In genomic region chr19:38402623-38402966, GRCh38 we compare ENCODE assay signal across 9 cellular contexts. TPM values are rescaled to one million over a fixed set of nuclear protein-coding genes. Genes with fewer than 3 reads are reported as not detected.
DNase-seq lines count a peak whose midpoint lies in the region; ATAC-seq and TF ChIP-seq lines count a peak whose summit lies in the region.
"Had no signal": no experiment of that assay in that cellular context is flagged by ENCODE, and none has a peak within 500 bp of the region (broad histone marks: within the 10 kb centered on the region; RNA-seq: fewer than 3 reads in every experiment).

No MANE protein-coding gene starts in this region.

- H3K27me3 ChIP-seq in KMS-11 (ENCODE audit: insufficient read depth, low read depth) (peaks cover 22% of the 10 kb centered on the region), duodenal mucosa (ENCODE audit: control insufficient read depth in 1 of 2, insufficient read depth in 2 of 2, low read length in 2 of 2) (peaks cover 0 to 6% of the 10 kb centered on the region in 2 donors), ovary (no peaks in the 10 kb centered on the region), adrenal gland (peaks cover 11% of the 10 kb centered on the region)

- H4K20me1 ChIP-seq in KMS-11 (ENCODE audit: insufficient read depth), result no peaks in the 10 kb centered on the region

- DNase-seq in GM12864 (ENCODE audit: low read depth) (no peak), ovary (no peak), adrenal gland (no peak), OCI-M1 (lab: John Stamatoyannopoulos, UW) (no peak)
- DNase-seq in stimulated activated CD4-positive, alpha-beta T cell treated with anti-CD3 and anti-CD28 coated beads, Interleukin-15, amount 100 ng/mL, for 24 hours, result no peak

- H3K4me1 ChIP-seq in KMS-11 (ENCODE audit: low read depth, poor library complexity, severe bottlenecking), result no peaks in the 10 kb centered on the region
- H3K4me1 ChIP-seq in duodenal mucosa (ENCODE audit: control insufficient read depth in 1 of 2, insufficient read depth in 2 of 2, low read length in 2 of 2), result peaks cover 3 to 4% of the 10 kb centered on the region in 2 donors
- H3K4me1 ChIP-seq in ovary (ENCODE audit: insufficient read depth), result no peaks in the 10 kb centered on the region
- H3K4me1 ChIP-seq in adrenal gland (replicated peaks in 1 of 2), result peaks cover 0 to 7% of the 10 kb centered on the region in 2 donors

- TF ChIP-seq POLR2A in ovary (IDR thresholded peaks at IDR 0.05), result no peak
- TF ChIP-seq POLR2A in adrenal gland (IDR thresholded peaks at IDR 0.05), result no peak

- no peaks in the 10 kb centered on the region for H3K79me2 ChIP-seq in KMS-11 (ENCODE audit: insufficient read depth, low read depth)

- TF ChIP-seq CTCF in GM12864 (IDR thresholded peaks at IDR 0.05; ENCODE audit: low read depth, low read length, missing control alignments) (no peak), KMS-11 (conservative IDR thresholded peaks at IDR 0.05; ENCODE audit: low read depth, low read length) (no peak), ovary (IDR thresholded peaks at IDR 0.05) (no peak), adrenal gland (IDR thresholded peaks at IDR 0.05) (no peak)

- H3K4me3 ChIP-seq in GM12864 (ENCODE audit: low read depth, low read length), result peak overlapping the region; percentile 41
- H3K4me3 ChIP-seq in KMS-11 (IDR thresholded peaks at IDR 0.05; ENCODE audit: insufficient read depth, low read depth, low read length), result no peak overlapping the region
- H3K4me3 ChIP-seq in duodenal mucosa (ENCODE audit: low read depth in 1 of 2, low read length in 2 of 2), result peak overlapping the region; percentile 58 to 62
- H3K4me3 ChIP-seq in ovary, result peak overlapping the region; percentile 82
- peak overlapping the region in 1 of 4 donors; percentile 84 for H3K4me3 ChIP-seq in adrenal gland

- H2AFZ ChIP-seq in KMS-11 (ENCODE audit: low read depth), result peak overlapping the region; percentile 96

- TF ChIP-seq EP300 in ovary (IDR thresholded peaks at IDR 0.05), result no peak

- ATAC-seq in GM21528 (IDR thresholded peaks at IDR 0.05; ENCODE audit: low FRiP score, unreplicated experiment), result no peak

- H3K4me2 ChIP-seq in KMS-11, result peak overlapping the region; percentile 47; the same call in 1 of the 2 replicates

- 1 to 3% (median 2%) methylated on average over 18 of the region's 18 CpGs for WGBS in ovary, 3 donors
- 1 to 3% (median 2%) methylated on average over 17 to 18 of the region's 18 CpGs for WGBS in adrenal gland, 4 donors

- intact Hi-C loops in ovary (cut with DNase I), result loop anchor here in 3 of 4 donors (5.0 to 10.0 kb wide), 5 partner anchors 222 to 530 kb away; partner anchors contain the start of genes CCER2 (in 1 of the 3), MRPS12 (in 1 of the 3) and SARS2 (in 1 of the 3)
- intact Hi-C loops in adrenal gland (cut with DNase I), result loop anchor here (5.0 to 10.0 kb wide), 2 partner anchors 232 to 235 kb away; no protein-coding TSS in a partner anchor

- H3K9me3 ChIP-seq in duodenal mucosa (ENCODE audit: control insufficient read depth in 1 of 2, low read length in 2 of 2) (no peaks in the 10 kb centered on the region), ovary (no peaks in the 10 kb centered on the region), adrenal gland (replicated peaks in 1 of 3) (no peaks in the 10 kb centered on the region)

- H3K9ac ChIP-seq in KMS-11 (peak overlapping the region; percentile 28; the same call in 1 of the 2 replicates), duodenal mucosa (ENCODE audit: low read depth in 1 of 2, low read length in 2 of 2) (peak overlapping the region in 1 of 2 donors; percentile 55)

- H3K27ac ChIP-seq in KMS-11, result no peak overlapping the region
- H3K27ac ChIP-seq in duodenal mucosa (ENCODE audit: low read depth, low read length), result no peak overlapping the region
- no peak overlapping the region for H3K27ac ChIP-seq in ovary
- H3K27ac ChIP-seq in adrenal gland, result peak overlapping the region in 1 of 5 donors; percentile 17

- H3K36me3 ChIP-seq in KMS-11 (ENCODE audit: insufficient read depth) (no peaks in the 10 kb centered on the region), duodenal mucosa (ENCODE audit: control insufficient read depth in 1 of 2, insufficient read depth in 2 of 2, low read length in 2 of 2) (peaks cover 4 to 16% of the 10 kb centered on the region in 2 donors), ovary (no peaks in the 10 kb centered on the region), adrenal gland (replicated peaks in 1 of 2) (peaks cover 0 to 17% of the 10 kb centered on the region in 2 donors)

RNA-seq across cellular contexts. Expression of gene FAM98C, which starts 0.3 kb away (rescaled TPM):
- total RNA-seq in ovary, result 10 to 100 TPM; 16.5 to 23.7 (median 20.9) TPM
- 10 to 100 TPM in 1 of 2 donors, 1 to 10 TPM in 1; 7.8 to 18.8 TPM for polyA plus RNA-seq in ovary
- 10 to 100 TPM; 13.4 to 33.5 (median 17.0) TPM for total RNA-seq in adrenal gland
- 10 to 100 TPM in 2 of 3 donors, 1 to 10 TPM in 1; 5.3 to 25.7 (median 20.8) TPM for polyA plus RNA-seq in adrenal gland

RNA-seq across cellular contexts. Expression of gene SPRED3, which starts 14.1 kb away (rescaled TPM):
- total RNA-seq in ovary (1 to 10 TPM in 4 of 7 donors, under 1 TPM in 3; 0.24 to 2.1 (median 1.0) TPM), adrenal gland (1 to 10 TPM in 3 of 8 donors, under 1 TPM in 4, not detected in 1; 0.09 to 3.3 (median 0.55) TPM)
- polyA plus RNA-seq in ovary (under 1 TPM; 0.29 to 0.60 TPM), adrenal gland (1 to 10 TPM; 1.4 TPM)

RNA-seq across cellular contexts. Expression of gene GGN, which starts 14.8 kb away (rescaled TPM):
- total RNA-seq in ovary (under 1 TPM in 5 of 7 donors, not detected in 2; 0.24 to 0.75 (median 0.69) TPM), adrenal gland (1 to 10 TPM in 1 of 8 donors, under 1 TPM in 5, not detected in 2; 0.57 to 1.4 (median 0.78) TPM)
- polyA plus RNA-seq in ovary (under 1 TPM in 1 of 2 donors, not detected in 1; 0.28 TPM), adrenal gland (1 to 10 TPM in 1 of 3 donors, under 1 TPM in 1, not detected in 1; 0.88 to 1.6 TPM)

RNA-seq across cellular contexts. Expression of gene RASGRP4, which starts 23.4 kb away (rescaled TPM):
- total RNA-seq in ovary, result 1 to 10 TPM in 3 of 7 donors, under 1 TPM in 4; 0.45 to 1.8 (median 0.84) TPM
- polyA plus RNA-seq in ovary, result 1 to 10 TPM in 1 of 2 donors, under 1 TPM in 1; 0.58 to 2.5 TPM
- 1 to 10 TPM; 2.9 to 10.0 (median 4.4) TPM for total RNA-seq in adrenal gland
- 1 to 10 TPM; 1.3 to 4.5 (median 2.7) TPM for polyA plus RNA-seq in adrenal gland
- total RNA-seq: LHCN-M2 had no signal

RNA-seq across cellular contexts. Expression of gene PSMD8, which starts 28.2 kb away (rescaled TPM):
- 100 to 1,000 TPM in 3 of 7 donors, 10 to 100 TPM in 4; 59.1 to 125 (median 85.3) TPM for total RNA-seq in ovary
- polyA plus RNA-seq in ovary, result 100 to 1,000 TPM in 1 of 2 donors, 10 to 100 TPM in 1; 81.5 to 129 TPM
- 100 to 1,000 TPM; 121 to 330 (median 205) TPM for total RNA-seq in adrenal gland
- 100 to 1,000 TPM in 1 of 3 donors, 10 to 100 TPM in 2; 53.1 to 268 (median 64.5) TPM for polyA plus RNA-seq in adrenal gland
